10 cellular contexts compared by ENCODE assay signal in the genomic region with DNA sequence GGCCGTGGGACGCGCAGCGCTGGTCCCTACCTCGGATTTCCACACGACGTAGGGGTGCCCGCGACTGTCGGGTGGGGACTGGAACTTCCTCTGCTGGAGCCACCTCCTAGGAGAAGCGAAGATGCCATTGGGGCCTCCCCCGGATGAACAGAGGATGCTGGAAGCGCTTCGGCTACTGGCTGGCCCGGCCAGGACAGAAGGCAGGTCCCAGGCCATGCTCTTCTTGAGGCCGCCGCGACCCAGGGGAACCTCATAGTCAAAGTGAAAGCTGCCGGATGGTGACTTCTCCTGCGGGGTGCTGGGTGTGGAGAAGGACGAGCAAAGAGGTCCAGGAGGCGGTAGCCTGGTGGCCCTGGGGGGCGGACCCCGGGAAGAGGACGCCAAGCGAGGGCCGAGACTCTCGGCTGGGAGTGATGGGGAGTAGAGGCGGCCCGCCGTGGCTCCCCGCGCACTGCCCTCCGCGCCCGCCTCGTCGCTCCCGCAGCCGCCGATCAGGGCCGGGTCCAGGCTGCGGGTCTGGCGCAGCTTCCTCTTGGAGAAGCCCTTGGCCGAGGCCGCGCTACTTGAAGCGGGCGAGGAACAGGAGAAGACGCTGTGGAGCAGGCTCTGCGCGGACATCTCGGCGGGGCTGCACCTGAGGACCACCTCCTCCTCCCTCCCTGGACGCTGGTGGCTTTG. TPM values are rescaled to one million over a fixed set of nuclear protein-coding genes. Genes with fewer than 3 reads are reported as not detected.
DNase-seq lines count a peak whose midpoint lies in the region; ATAC-seq and TF ChIP-seq lines count a peak whose summit lies in the region.
"Had no signal": no experiment of that assay in that cellular context is flagged by ENCODE, and none has a peak within 500 bp of the region (broad histone marks: within the 10 kb centered on the region; RNA-seq: fewer than 3 reads in every experiment).

No MANE protein-coding gene starts in this region.

- intact Hi-C loops in right lobe of liver (cut with DNase I) = no loop called here
- intact Hi-C loops in activated CD4-positive, alpha-beta memory T cell treated with anti-CD3 and anti-CD28 coated beads for 36 hours (cut with micrococcal nuclease) = no loop called here

- H3K36me3 Mint-ChIP-seq in activated CD4-positive, alpha-beta memory T cell treated with anti-CD3 and anti-CD28 coated beads for 36 hours = no peaks in the 10 kb centered on the region

- WGBS in right lobe of liver (ENCODE audit: insufficient coverage, low coverage, low lambda C conversion rate, missing lambda C conversion rate) = 39% methylated on average over 7 of the region's 55 CpGs
- WGBS in tibial nerve, 2 donors = 23 to 35% methylated on average over 11 to 25 of the region's 55 CpGs

- DNase-seq in NCI-H748 (lab: John Stamatoyannopoulos, UW; ENCODE audit: unreplicated experiment) (peak; percentile 33), NCI-H748 treated with DMSO at 0.1 percent for 48 hours (lab: John Stamatoyannopoulos, UW) (no peak), choroid plexus epithelial cell (ENCODE audit: low read depth) (peak; percentile 32), right lobe of liver (peak in 1 of 3 donors; percentile 39), tibial nerve (ENCODE audit: low spot score in 2 of 2) (no peak), G401 (ENCODE audit: low spot score) (no peak)
- no peak for DNase-seq in activated CD4-positive, alpha-beta memory T cell treated with anti-CD3 and anti-CD28 coated beads for 36 hours
- DNase-seq: AML-193, NCI-H2029 treated with DMSO at 0.1 percent for 48 hours had no signal

- peak overlapping the region; percentile 53 for H3K4me3 ChIP-seq in choroid plexus epithelial cell (ENCODE audit: low read depth, low read length)
- peak overlapping the region; percentile 12 to 26 (median 16) for H3K4me3 ChIP-seq in right lobe of liver
- H3K4me3 ChIP-seq in tibial nerve = peak overlapping the region; percentile 24 to 54 (median 33)

- H3K9me3 ChIP-seq in right lobe of liver (no peaks in the 10 kb centered on the region), tibial nerve (no peaks in the 10 kb centered on the region)

- in situ Hi-C loops in G401 (cut with HindIII; ENCODE audit: low sequenced_read_pairs) = no loop called here

- H3K4me3 Mint-ChIP-seq in activated CD4-positive, alpha-beta memory T cell treated with anti-CD3 and anti-CD28 coated beads for 36 hours = no peak overlapping the region

- ATAC-seq in right lobe of liver = peak in 1 of 4 donors; percentile 28
- no peak for ATAC-seq in GM18511 (IDR thresholded peaks at IDR 0.05; ENCODE audit: unreplicated experiment)

- H3K27ac ChIP-seq in right lobe of liver (no peak overlapping the region), tibial nerve (peak overlapping the region in 2 of 4 donors; percentile 6 to 52)

- peaks cover 34% of the 10 kb centered on the region for H3K27me3 Mint-ChIP-seq in activated CD4-positive, alpha-beta memory T cell treated with anti-CD3 and anti-CD28 coated beads for 36 hours

- H3K36me3 ChIP-seq in right lobe of liver (no peaks in the 10 kb centered on the region), tibial nerve (no peaks in the 10 kb centered on the region)

- peaks cover 0 to 7% (median 0%) of the 10 kb centered on the region in 4 donors for H3K4me1 ChIP-seq in right lobe of liver
- H3K4me1 ChIP-seq in tibial nerve = peaks cover 0 to 24% (median 0%) of the 10 kb centered on the region in 4 donors

- no peak overlapping the region for H3K27ac Mint-ChIP-seq in activated CD4-positive, alpha-beta memory T cell treated with anti-CD3 and anti-CD28 coated beads for 36 hours

- TF ChIP-seq CTCF in choroid plexus epithelial cell (conservative IDR thresholded peaks at IDR 0.05; ENCODE audit: low read depth, low read length) (no peak), right lobe of liver (IDR thresholded peaks at IDR 0.05) (no peak), tibial nerve (IDR thresholded peaks at IDR 0.05) (no peak)

- POLR2A ChIA-PET in activated CD4-positive, alpha-beta memory T cell treated with anti-CD3 and anti-CD28 coated beads for 36 hours (lab: Charles Lee) = no interaction called here

- peaks cover 0 to 6% of the 10 kb centered on the region in 2 donors for H3K27me3 ChIP-seq in right lobe of liver
- peaks cover 0 to 26% of the 10 kb centered on the region in 2 donors for H3K27me3 ChIP-seq in tibial nerve

- TF ChIP-seq EP300 in tibial nerve (IDR thresholded peaks at IDR 0.05) = no peak

- peaks cover 3% of the 10 kb centered on the region for H3K4me1 Mint-ChIP-seq in activated CD4-positive, alpha-beta memory T cell treated with anti-CD3 and anti-CD28 coated beads for 36 hours (ENCODE audit: low read depth)

- no peaks in the 10 kb centered on the region for H3K9me3 Mint-ChIP-seq in activated CD4-positive, alpha-beta memory T cell treated with anti-CD3 and anti-CD28 coated beads for 36 hours

- no peak for TF ChIP-seq POLR2A in right lobe of liver (IDR thresholded peaks at IDR 0.05)
- TF ChIP-seq POLR2A in tibial nerve (IDR thresholded peaks at IDR 0.05) = no peak

- CTCF ChIA-PET in activated CD4-positive, alpha-beta memory T cell treated with anti-CD3 and anti-CD28 coated beads for 36 hours (lab: Charles Lee) = no interaction called here

RNA-seq across cellular contexts. Expression of a gene that starts 1.4 kb away (rescaled TPM):
- total RNA-seq in right lobe of liver (1 to 10 TPM in 1 of 6 experiments, under 1 TPM in 5; 0.38 to 1.2 (median 0.78) TPM), tibial nerve (10 to 100 TPM; 16.0 to 51.9 (median 39.3) TPM)
- not detected in 2 replicates for total RNA-seq in G401 (2014; rRNA removed; shearing (Covaris generic))
- total RNA-seq in activated CD4-positive, alpha-beta memory T cell treated with anti-CD3 and anti-CD28 coated beads for 36 hours = not detected

Comparison
In these comparisons a context has a peak if more than half of its experiments do, and no peak if none do; other contexts are left out.
1. DNase-seq: peak in NCI-H748 (single experiment) and choroid plexus epithelial cell (single experiment); none in NCI-H748 treated with DMSO at 0.1 percent for 48 hours (single experiment), tibial nerve (0 of 2), G401 (single experiment) and activated CD4-positive, alpha-beta memory T cell treated with anti-CD3 and anti-CD28 coated beads for 36 hours (single experiment).
2. RNA of a gene that starts 1.4 kb away (total RNA-seq): 16.0 to 51.9 TPM in tibial nerve; 0.38 to 1.2 TPM in right lobe of liver, not detected in G401 and not detected in activated CD4-positive, alpha-beta memory T cell treated with anti-CD3 and anti-CD28 coated beads for 36 hours; every median in the first group is over 4 times any median in the second.
3. Peak in every context shown above with its lines, with median percentiles within 50 percentile points of each other: H3K4me3 ChIP-seq.